Comparison of ENCODE assay signal across 16 cellular contexts in genomic region chr12:49942921-49943662, GRCh38. TPM values are rescaled to one million over a fixed set of nuclear protein-coding genes. Genes with fewer than 3 reads are reported as not detected.
A peak's percentile ranks its signal among the peaks of the same experiment; 100 is the strongest.
DNase-seq lines count a peak whose midpoint lies in the region; ATAC-seq and TF ChIP-seq lines count a peak whose summit lies in the region.
"Had no signal": no experiment of that assay in that cellular context is flagged by ENCODE, and none has a peak within 500 bp of the region (broad histone marks: within the 10 kb centered on the region; RNA-seq: fewer than 3 reads in every experiment).

No MANE protein-coding gene starts in this region.

- CTCF ChIA-PET in activated CD4-positive, alpha-beta T cell treated with anti-CD3 and anti-CD28 coated beads for 36 hours (lab: Charles Lee), result interaction anchor here (1.0 to 1.5 kb wide), 4 partner anchors 8 to 76 kb away, joined by 3 to 6 read pairs (median 4); no protein-coding TSS in a partner anchor

- peaks cover 19% of the 10 kb centered on the region for H3K4me1 Mint-ChIP-seq in activated CD4-positive, alpha-beta T cell treated with anti-CD3 and anti-CD28 coated beads for 36 hours

- intact Hi-C loops in activated CD4-positive, alpha-beta T cell treated with anti-CD3 and anti-CD28 coated beads for 36 hours (cut with DNase I, micrococcal nuclease), result no loop called here
- intact Hi-C loops in left colon (cut with DNase I, micrococcal nuclease) (no loop called here), transverse colon (cut with DNase I; ENCODE audit: low total_unique reads) (no loop called here)

- H3K36me3 Mint-ChIP-seq in activated CD4-positive, alpha-beta T cell treated with anti-CD3 and anti-CD28 coated beads for 36 hours (ENCODE audit: low read depth), result no peaks in the 10 kb centered on the region
- H3K36me3 Mint-ChIP-seq: CD8-positive, alpha-beta T cell had no signal

- in situ Hi-C loops in transverse colon (cut with MboI; ENCODE audit: low pct_ligation_motif_present in 1 of 4, low pct_unique_long_range_greater_than_20kb in 1 of 4, low sequenced_read_pairs in 3 of 4), result no loop called here

- TF ChIP-seq CTCF in transverse colon (IDR thresholded peaks at IDR 0.05), result no peak

- no peak overlapping the region for H3K4me3 Mint-ChIP-seq in activated CD4-positive, alpha-beta T cell treated with anti-CD3 and anti-CD28 coated beads for 36 hours
- H3K4me3 Mint-ChIP-seq: activated T-cell treated with anti-CD3 and anti-CD28 coated beads, Interleukin-2, amount 50 U/mL, for 72 hours; CD8-positive, alpha-beta T cell had no signal

- H3K27ac ChIP-seq in transverse colon, result peak overlapping the region in 1 of 4 donors; percentile 23
- H3K27ac ChIP-seq: heart left ventricle, Peyer's patch had no signal

- POLR2A ChIA-PET in activated CD4-positive, alpha-beta T cell treated with anti-CD3 and anti-CD28 coated beads for 36 hours (lab: Charles Lee), result no interaction called here

- H3K4me1 ChIP-seq in transverse colon, result peaks cover 0 to 17% (median 10%) of the 10 kb centered on the region in 4 donors
- H3K4me1 ChIP-seq: Peyer's patch had no signal

- H3K27me3 ChIP-seq in transverse colon, result no peaks in the 10 kb centered on the region
- H3K27me3 ChIP-seq: heart left ventricle, Peyer's patch had no signal

- H3K27ac Mint-ChIP-seq in activated CD4-positive, alpha-beta T cell treated with anti-CD3 and anti-CD28 coated beads for 36 hours, result no peak overlapping the region
- H3K27ac Mint-ChIP-seq: activated T-cell treated with anti-CD3 and anti-CD28 coated beads, Interleukin-2, amount 50 U/mL, for 72 hours; CD8-positive, alpha-beta T cell had no signal

- 47 to 48% methylated on average over 3 to 14 of the region's 14 CpGs for WGBS in transverse colon (ENCODE audit: low coverage in 1 of 2), 2 donors

- no peaks in the 10 kb centered on the region for H3K36me3 ChIP-seq in transverse colon
- H3K36me3 ChIP-seq: heart left ventricle, Peyer's patch had no signal

- no peak overlapping the region for H3K4me3 ChIP-seq in transverse colon
- H3K4me3 ChIP-seq: heart left ventricle, Peyer's patch had no signal

- no peak for TF ChIP-seq POLR2A in transverse colon (IDR thresholded peaks at IDR 0.05)

- peak; percentile 16 for DNase-seq in activated CD4-positive, alpha-beta T cell treated with anti-CD3 and anti-CD28 coated beads, Interleukin-2, amount 50 U/mL, for 1 hour
- DNase-seq in activated CD4-positive, alpha-beta T cell treated with anti-CD3 and anti-CD28 coated beads for 36 hours, result no peak
- peak; percentile 66 to 81 for DNase-seq in left colon
- peak; percentile 73 for DNase-seq in transverse colon
- DNase-seq in amygdala (lab: John Stamatoyannopoulos, UW), result no peak
- DNase-seq: activated T-cell treated with anti-CD3 and anti-CD28 coated beads, Interleukin-2, amount 50 U/mL, for 72 hours; CD8-positive, alpha-beta T cell; heart left ventricle; islet precursor cell; NCI-H187 treated with DMSO at 0.1 percent for 48 hours had no signal

- no peak for ATAC-seq in activated CD4-positive, alpha-beta T cell treated with anti-CD3 and anti-CD28 coated beads for 36 hours
- ATAC-seq in activated CD4-positive, CD25-positive, alpha-beta regulatory T cell treated with anti-CD3 and anti-CD28 coated beads, Interleukin-2, amount 50 U/mL, for 24 hours, result peak; percentile 23 to 52
- ATAC-seq in left colon, result peak; percentile 81
- ATAC-seq in GM19023 (IDR thresholded peaks at IDR 0.05; ENCODE audit: unreplicated experiment), result no peak
- no peak for ATAC-seq in GM18907 (IDR thresholded peaks at IDR 0.05; ENCODE audit: unreplicated experiment)
- ATAC-seq: activated T-cell treated with anti-CD3 and anti-CD28 coated beads, Interleukin-2, amount 50 U/mL, for 72 hours; CD8-positive, alpha-beta T cell; heart left ventricle had no signal

- H3K27me3 Mint-ChIP-seq in activated CD4-positive, alpha-beta T cell treated with anti-CD3 and anti-CD28 coated beads for 36 hours, result no peaks in the 10 kb centered on the region

- no peaks in the 10 kb centered on the region for H3K9me3 ChIP-seq in transverse colon
- H3K9me3 ChIP-seq: heart left ventricle, Peyer's patch had no signal

- no peak for TF ChIP-seq EP300 in transverse colon (IDR thresholded peaks at IDR 0.05; ENCODE audit: low read depth)

- H3K9me3 Mint-ChIP-seq in activated CD4-positive, alpha-beta T cell treated with anti-CD3 and anti-CD28 coated beads for 36 hours (ENCODE audit: low read depth), result no peaks in the 10 kb centered on the region
- H3K9me3 Mint-ChIP-seq: activated T-cell treated with anti-CD3 and anti-CD28 coated beads, Interleukin-2, amount 50 U/mL, for 72 hours; CD8-positive, alpha-beta T cell had no signal

RNA-seq across cellular contexts. Expression of gene AQP2, which starts 7.4 kb away (rescaled TPM):
- total RNA-seq in activated CD4-positive, alpha-beta T cell treated with anti-CD3 and anti-CD28 coated beads for 36 hours, result not detected
- total RNA-seq in left colon (not detected), transverse colon (not detected)
- total RNA-seq: activated T-cell treated with anti-CD3 and anti-CD28 coated beads, Interleukin-2, amount 50 U/mL, for 72 hours; CD8-positive, alpha-beta T cell; epithelial cell of proximal tubule; heart left ventricle; LHCN-M2; Peyer's patch had no signal

RNA-seq across cellular contexts. Expression of gene AQP5, which starts 18.6 kb away (rescaled TPM):
- not detected for total RNA-seq in activated CD4-positive, alpha-beta T cell treated with anti-CD3 and anti-CD28 coated beads for 36 hours
- total RNA-seq in left colon, result not detected
- total RNA-seq in transverse colon, result not detected
- total RNA-seq: activated T-cell treated with anti-CD3 and anti-CD28 coated beads, Interleukin-2, amount 50 U/mL, for 72 hours; CD8-positive, alpha-beta T cell; epithelial cell of proximal tubule; Peyer's patch had no signal

RNA-seq across cellular contexts. Expression of gene AQP6, which starts 29.7 kb away (rescaled TPM):
- not detected for total RNA-seq in activated CD4-positive, alpha-beta T cell treated with anti-CD3 and anti-CD28 coated beads for 36 hours
- total RNA-seq in left colon (not detected), transverse colon (under 1 TPM in 1 of 4 donors, not detected in 3; 0.41 TPM)
- total RNA-seq: activated T-cell treated with anti-CD3 and anti-CD28 coated beads, Interleukin-2, amount 50 U/mL, for 72 hours; CD8-positive, alpha-beta T cell; epithelial cell of proximal tubule; heart left ventricle; LHCN-M2; Peyer's patch had no signal

RNA-seq across cellular contexts. Expression of gene FAIM2, which starts 39.4 kb away (rescaled TPM):
- under 1 TPM; 0.53 to 0.91 TPM for total RNA-seq in activated CD4-positive, alpha-beta T cell treated with anti-CD3 and anti-CD28 coated beads for 36 hours
- total RNA-seq in left colon, result 1 to 10 TPM; 1.2 to 2.3 TPM
- 1 to 10 TPM; 1.5 to 2.8 (median 2.5) TPM for total RNA-seq in transverse colon
- total RNA-seq: CD8-positive, alpha-beta T cell; epithelial cell of proximal tubule had no signal

Comparison
In these comparisons a context has a peak if more than half of its experiments do, and no peak if none do; other contexts are left out.
1. DNase-seq: peak in activated CD4-positive, alpha-beta T cell treated with anti-CD3 and anti-CD28 coated beads, Interleukin-2, amount 50 U/mL, for 1 hour (single experiment), left colon (2 of 2) and transverse colon (single experiment); none in activated CD4-positive, alpha-beta T cell treated with anti-CD3 and anti-CD28 coated beads for 36 hours (single experiment) and amygdala (0 of 56).
2. ATAC-seq: peak in activated CD4-positive, CD25-positive, alpha-beta regulatory T cell treated with anti-CD3 and anti-CD28 coated beads, Interleukin-2, amount 50 U/mL, for 24 hours (2 of 2) and left colon (single experiment); none in activated CD4-positive, alpha-beta T cell treated with anti-CD3 and anti-CD28 coated beads for 36 hours (single experiment), GM19023 (single experiment) and GM18907 (single experiment).